ENCODE assay signal across 17 cellular contexts in the genomic region with DNA sequence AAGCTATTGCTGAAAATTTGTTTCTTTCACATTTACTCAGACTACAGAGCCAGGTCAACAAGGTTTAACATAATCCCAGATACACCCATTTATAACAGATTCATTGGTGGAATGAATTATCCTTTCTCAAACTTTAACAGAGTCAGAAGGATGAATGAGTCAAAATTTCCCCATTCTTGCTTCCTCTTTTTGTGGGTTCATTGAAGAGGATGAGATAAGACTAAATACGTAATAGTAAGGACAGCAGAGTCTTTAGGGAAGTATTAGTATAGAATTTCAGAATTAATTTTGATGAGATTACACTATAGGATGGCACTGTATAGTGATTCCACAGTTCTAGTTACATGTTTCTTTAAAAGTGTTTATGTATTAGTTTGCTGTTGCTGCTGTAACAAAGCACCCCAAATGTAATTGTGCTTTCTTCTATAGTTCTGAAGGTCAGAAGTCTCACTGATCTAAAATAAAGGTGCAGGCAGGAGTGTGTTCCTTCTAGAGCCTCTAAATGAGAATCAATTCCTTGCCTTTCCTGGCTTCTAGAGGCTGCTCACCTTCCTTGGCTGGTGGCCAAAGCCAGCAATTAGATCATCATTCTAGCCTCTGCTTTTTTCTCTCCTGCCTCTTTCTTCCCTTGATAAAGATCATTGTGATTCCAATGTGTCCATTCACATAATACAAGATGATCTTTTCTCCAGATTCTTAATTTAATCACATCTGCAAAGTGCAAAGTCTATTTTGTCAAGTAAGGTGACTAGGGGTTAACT.
DNase-seq lines count a peak whose midpoint lies in the region; ATAC-seq and TF ChIP-seq lines count a peak whose summit lies in the region.
"Had no signal": no experiment of that assay in that cellular context is flagged by ENCODE, and none has a peak within 500 bp of the region (broad histone marks: within the 10 kb centered on the region; RNA-seq: fewer than 3 reads in every experiment).

No MANE protein-coding gene starts in this region.

- peak; percentile 50 to 79 for ATAC-seq in stimulated activated naive B cell treated with anti-CD40 and anti-IgM and Interleukin-4, amounts not matched to agents 10 μg/mL and 1 μg/mL and 100 μg/mL, for 72 hours (replicated peaks)
- ATAC-seq in stimulated activated effector memory CD8-positive, alpha-beta T cell treated with anti-CD3 and anti-CD28 coated beads, Interleukin-12 subunit alpha, Interleukin-12 subunit beta, amount 100 ng/mL, for 72 hours, result no peak
- no peak for ATAC-seq in GM21723 (IDR thresholded peaks at IDR 0.05; ENCODE audit: unreplicated experiment)
- ATAC-seq: left cardiac atrium had no signal

- TF ChIP-seq CTCF in Caco-2 (IDR thresholded peaks at IDR 0.05; ENCODE audit: insufficient read depth in 1 of 2, low read depth in 1 of 2, low read length in 1 of 2, severe bottlenecking in 1 of 2, unreplicated experiment in 1 of 2), result no peak

- BruUV-seq in Caco-2 (replicated peaks; lab: Mats Ljungman, UMichigan), result no TSS peak

- H3K4me1 ChIP-seq in Caco-2, result no peaks in the 10 kb centered on the region
- H3K4me1 ChIP-seq: adrenal gland, neural progenitor cell had no signal

- no peak overlapping the region for H3K27ac Mint-ChIP-seq in stimulated activated naive B cell treated with anti-CD40 and anti-IgM and Interleukin-4, amounts not matched to agents 10 μg/mL and 1 μg/mL and 100 μg/mL, for 72 hours
- no peak overlapping the region for H3K27ac Mint-ChIP-seq in Caco-2 (ENCODE audit: unreplicated experiment)
- H3K27ac Mint-ChIP-seq in stimulated activated effector memory CD8-positive, alpha-beta T cell treated with anti-CD3 and anti-CD28 coated beads, Interleukin-12 subunit alpha, Interleukin-12 subunit beta, amount 100 ng/mL, for 72 hours, result no peak overlapping the region
- H3K27ac Mint-ChIP-seq: activated T-helper 2 cell treated with anti-CD3 and anti-CD28 coated beads, Interferon-gamma antibody, Interleukin-2, Interleukin-4, amounts not matched to agents 10 μg/mL and 5 μg/mL and 100 μg/mL, durations not matched to agents 14 hours and 24 hours and 36 hours; CD8-positive, alpha-beta memory T cell; H9; neural progenitor cell had no signal

- no peaks in the 10 kb centered on the region for H3K27me3 ChIP-seq in Caco-2 (replicated peaks; ENCODE audit: control insufficient read depth, insufficient read depth, low read length)
- H3K27me3 ChIP-seq: adrenal gland, neural progenitor cell had no signal

- intact Hi-C loops in Caco-2 (cut with micrococcal nuclease; ENCODE audit: unreplicated experiment), result no loop called here

- H3K36me3 ChIP-seq in Caco-2 (ENCODE audit: control insufficient read depth, insufficient read depth, low read length), result no peaks in the 10 kb centered on the region
- H3K36me3 ChIP-seq: adrenal gland, neural progenitor cell had no signal

- no peaks in the 10 kb centered on the region for H3K9me3 ChIP-seq in Caco-2
- H3K9me3 ChIP-seq: adrenal gland had no signal

- DNase-seq in SIG-M5 treated with dmso at 0.1 percent for 504 hours (lab: John Stamatoyannopoulos, UW; ENCODE audit: unreplicated experiment) (peak; percentile 42), SIG-M5 (lab: John Stamatoyannopoulos, UW) (no peak), NCI-H146 (lab: John Stamatoyannopoulos, UW) (peak; percentile 71), SHP77 treated with DMSO at 0.1 percent for 48 hours (lab: John Stamatoyannopoulos, UW) (peak; percentile 17), Caco-2 (no peak)
- no peak for DNase-seq in stimulated activated naive B cell treated with anti-CD40 and anti-IgM and Interleukin-4, amounts not matched to agents 10 μg/mL and 1 μg/mL and 100 μg/mL, for 72 hours
- DNase-seq in stimulated activated effector memory CD8-positive, alpha-beta T cell treated with anti-CD3 and anti-CD28 coated beads, Interleukin-12 subunit alpha, Interleukin-12 subunit beta, amount 100 ng/mL, for 72 hours (ENCODE audit: low spot score in 2 of 2), result no peak
- DNase-seq: adrenal gland; CD8-positive, alpha-beta memory T cell; central memory CD4-positive, alpha-beta T cell; H9; left cardiac atrium; midbrain; NCI-H226 had no signal

- H3K4me3 Mint-ChIP-seq in stimulated activated naive B cell treated with anti-CD40 and anti-IgM and Interleukin-4, amounts not matched to agents 10 μg/mL and 1 μg/mL and 100 μg/mL, for 72 hours, result no peak overlapping the region
- no peak overlapping the region for H3K4me3 Mint-ChIP-seq in Caco-2 (ENCODE audit: unreplicated experiment)
- no peak overlapping the region for H3K4me3 Mint-ChIP-seq in stimulated activated effector memory CD8-positive, alpha-beta T cell treated with anti-CD3 and anti-CD28 coated beads, Interleukin-12 subunit alpha, Interleukin-12 subunit beta, amount 100 ng/mL, for 72 hours
- H3K4me3 Mint-ChIP-seq: CD8-positive, alpha-beta memory T cell; H9; neural progenitor cell had no signal

- POLR2A ChIA-PET in Caco-2 (lab: Charles Lee), result no interaction called here

- no peaks in the 10 kb centered on the region for H3K27me3 Mint-ChIP-seq in stimulated activated naive B cell treated with anti-CD40 and anti-IgM and Interleukin-4, amounts not matched to agents 10 μg/mL and 1 μg/mL and 100 μg/mL, for 72 hours
- peaks cover 2% of the 10 kb centered on the region for H3K27me3 Mint-ChIP-seq in Caco-2 (ENCODE audit: insufficient read depth, unreplicated experiment)

- H3K4me1 Mint-ChIP-seq in stimulated activated naive B cell treated with anti-CD40 and anti-IgM and Interleukin-4, amounts not matched to agents 10 μg/mL and 1 μg/mL and 100 μg/mL, for 72 hours, result no peaks in the 10 kb centered on the region
- no peaks in the 10 kb centered on the region for H3K4me1 Mint-ChIP-seq in Caco-2 (ENCODE audit: low read depth, unreplicated experiment)
- H3K4me1 Mint-ChIP-seq in stimulated activated effector memory CD8-positive, alpha-beta T cell treated with anti-CD3 and anti-CD28 coated beads, Interleukin-12 subunit alpha, Interleukin-12 subunit beta, amount 100 ng/mL, for 72 hours, result no peaks in the 10 kb centered on the region
- H3K4me1 Mint-ChIP-seq: CD8-positive, alpha-beta memory T cell; H9; neural progenitor cell had no signal

- no peaks in the 10 kb centered on the region for H3K36me3 Mint-ChIP-seq in stimulated activated naive B cell treated with anti-CD40 and anti-IgM and Interleukin-4, amounts not matched to agents 10 μg/mL and 1 μg/mL and 100 μg/mL, for 72 hours
- H3K36me3 Mint-ChIP-seq in Caco-2 (ENCODE audit: insufficient read depth, unreplicated experiment), result no peaks in the 10 kb centered on the region
- H3K36me3 Mint-ChIP-seq in stimulated activated effector memory CD8-positive, alpha-beta T cell treated with anti-CD3 and anti-CD28 coated beads, Interleukin-12 subunit alpha, Interleukin-12 subunit beta, amount 100 ng/mL, for 72 hours, result no peaks in the 10 kb centered on the region
- H3K36me3 Mint-ChIP-seq: CD8-positive, alpha-beta memory T cell; neural progenitor cell had no signal

- CTCF ChIA-PET in Caco-2 (lab: Charles Lee), result no interaction called here

- peaks cover 0 to 6% of the 10 kb centered on the region in 2 donors for H3K9me3 Mint-ChIP-seq in stimulated activated naive B cell treated with anti-CD40 and anti-IgM and Interleukin-4, amounts not matched to agents 10 μg/mL and 1 μg/mL and 100 μg/mL, for 72 hours
- H3K9me3 Mint-ChIP-seq in Caco-2 (ENCODE audit: unreplicated experiment), result no peaks in the 10 kb centered on the region
- peaks cover 6% of the 10 kb centered on the region for H3K9me3 Mint-ChIP-seq in stimulated activated effector memory CD8-positive, alpha-beta T cell treated with anti-CD3 and anti-CD28 coated beads, Interleukin-12 subunit alpha, Interleukin-12 subunit beta, amount 100 ng/mL, for 72 hours
- H3K9me3 Mint-ChIP-seq: activated T-helper 2 cell treated with anti-CD3 and anti-CD28 coated beads, Interferon-gamma antibody, Interleukin-2, Interleukin-4, amounts not matched to agents 10 μg/mL and 5 μg/mL and 100 μg/mL, durations not matched to agents 14 hours and 24 hours and 36 hours had no signal

- no peak overlapping the region for H3K4me3 ChIP-seq in Caco-2 (ENCODE audit: low read depth, low read length)
- H3K4me3 ChIP-seq: adrenal gland, neural progenitor cell had no signal

Comparison
In these comparisons a context has a peak if more than half of its experiments do, and no peak if none do; other contexts are left out.
1. DNase-seq: peak in SIG-M5 treated with dmso at 0.1 percent for 504 hours (single experiment), NCI-H146 (single experiment) and SHP77 treated with DMSO at 0.1 percent for 48 hours (single experiment); none in SIG-M5 (single experiment), stimulated activated naive B cell treated with anti-CD40 and anti-IgM and Interleukin-4, amounts not matched to agents 10 μg/mL and 1 μg/mL and 100 μg/mL, for 72 hours (single experiment), Caco-2 (0 of 2) and stimulated activated effector memory CD8-positive, alpha-beta T cell treated with anti-CD3 and anti-CD28 coated beads, Interleukin-12 subunit alpha, Interleukin-12 subunit beta, amount 100 ng/mL, for 72 hours (0 of 2).
2. ATAC-seq: peak in stimulated activated naive B cell treated with anti-CD40 and anti-IgM and Interleukin-4, amounts not matched to agents 10 μg/mL and 1 μg/mL and 100 μg/mL, for 72 hours (2 of 2); none in stimulated activated effector memory CD8-positive, alpha-beta T cell treated with anti-CD3 and anti-CD28 coated beads, Interleukin-12 subunit alpha, Interleukin-12 subunit beta, amount 100 ng/mL, for 72 hours (single experiment) and GM21723 (single experiment).